Comparison of ENCODE assay signal across 12 cellular contexts in the genomic region with DNA sequence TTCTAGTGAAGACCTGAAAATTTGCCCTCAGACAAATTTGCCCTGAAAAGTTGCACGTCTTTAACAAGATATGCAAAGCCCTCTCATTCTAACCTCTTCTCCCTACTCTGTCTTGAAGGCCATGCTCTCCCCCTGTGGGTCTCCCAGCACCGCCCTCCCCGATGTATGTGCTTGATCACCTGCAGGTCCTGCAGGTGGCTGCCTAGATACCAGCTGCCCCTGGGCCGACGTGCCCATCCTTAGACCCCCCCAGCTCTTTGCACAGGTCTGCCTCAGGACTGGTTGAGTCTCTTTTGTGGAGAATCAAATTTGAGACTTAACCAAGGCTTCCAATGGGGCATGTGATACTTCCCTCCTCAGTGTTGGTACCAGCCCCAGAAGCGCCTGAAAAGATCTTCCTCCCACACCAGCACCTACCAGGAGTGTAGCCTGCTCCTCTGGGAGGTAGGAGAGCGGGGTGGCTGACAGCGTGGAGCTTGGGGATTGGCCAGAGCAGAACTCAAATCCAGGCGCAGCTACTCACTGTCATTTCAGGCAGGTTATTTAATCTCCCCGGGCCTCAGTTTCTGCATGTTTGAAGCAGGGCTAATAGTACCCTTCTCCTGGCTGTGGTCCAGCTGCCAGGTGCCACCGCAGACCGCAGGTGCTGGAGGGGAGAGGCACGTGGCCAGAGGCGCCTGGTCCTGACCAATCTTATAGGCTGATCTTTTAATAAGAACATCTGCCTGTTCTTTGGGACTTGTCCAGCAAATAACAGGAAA. TPM values are rescaled to one million over a fixed set of nuclear protein-coding genes. Genes with fewer than 3 reads are reported as not detected.
DNase-seq lines count a peak whose midpoint lies in the region; ATAC-seq and TF ChIP-seq lines count a peak whose summit lies in the region.
"Had no signal": no experiment of that assay in that cellular context is flagged by ENCODE, and none has a peak within 500 bp of the region (broad histone marks: within the 10 kb centered on the region; RNA-seq: fewer than 3 reads in every experiment).

No MANE protein-coding gene starts in this region.

- H4K20me1 ChIP-seq in OCI-LY7 (ENCODE audit: insufficient read depth, low read length) = no peaks in the 10 kb centered on the region

- H3K4me2 ChIP-seq in OCI-LY7 (ENCODE audit: low read length) = peak overlapping the region; percentile 63

- H3K27me3 ChIP-seq in lung (ENCODE audit: control insufficient read depth, insufficient read depth) = no peaks in the 10 kb centered on the region
- H3K27me3 ChIP-seq: dorsolateral prefrontal cortex had no signal

- H3K4me1 ChIP-seq in OCI-LY7 (ENCODE audit: insufficient read depth, low read length, poor library complexity, severe bottlenecking) (peaks cover 46% of the 10 kb centered on the region), lung (ENCODE audit: control insufficient read depth in 2 of 2, insufficient read depth in 2 of 2, low read length in 2 of 2) (no peaks in the 10 kb centered on the region)
- H3K4me1 ChIP-seq: psoas muscle had no signal

- H3K9me3 ChIP-seq in OCI-LY7 (ENCODE audit: low read length) (no peaks in the 10 kb centered on the region), lung (ENCODE audit: control insufficient read depth in 2 of 2, insufficient read depth in 1 of 2, low read length in 1 of 2) (no peaks in the 10 kb centered on the region)
- H3K9me3 ChIP-seq: psoas muscle had no signal

- H3K27ac ChIP-seq in OCI-LY7 (ENCODE audit: low read depth, low read length, poor library complexity, severe bottlenecking) (peak overlapping the region; percentile 75), lung (ENCODE audit: low read depth in 1 of 2, low read length in 1 of 2) (peak overlapping the region in 1 of 2 donors; percentile 71)
- H3K27ac ChIP-seq: psoas muscle had no signal

- H3K36me3 ChIP-seq in OCI-LY7 (ENCODE audit: insufficient read depth, low read length) (no peaks in the 10 kb centered on the region), lung (ENCODE audit: control insufficient read depth in 2 of 2, insufficient read depth in 2 of 2, low read length in 2 of 2) (peaks cover 0 to 6% of the 10 kb centered on the region in 2 donors)

- WGBS in lung, 2 donors = 75 to 82% methylated on average over 14 of the region's 14 CpGs

- TF ChIP-seq CTCF in OCI-LY7 (conservative IDR thresholded peaks at IDR 0.05; ENCODE audit: low read length) (no peak), lung (IDR thresholded peaks at IDR 0.05; ENCODE audit: control extremely low read depth, extremely low read depth) (no peak)

- DNase-seq in DMS153 (lab: John Stamatoyannopoulos, UW) (peak; percentile 77), NCI-H1436 treated with DMSO at 0.1 percent for 48 hours (lab: John Stamatoyannopoulos, UW) (peak; percentile 90), OCI-LY7 (ENCODE audit: low spot score) (peak; percentile 87), lung (ENCODE audit: low spot score) (peak; percentile 68), NCI-H226 (no peak), superior temporal gyrus (ENCODE audit: extremely low spot score) (no peak), OCI-M2 (lab: John Stamatoyannopoulos, UW; ENCODE audit: unreplicated experiment) (no peak)
- DNase-seq in stimulated activated CD4-positive, alpha-beta T cell treated with anti-CD3 and anti-CD28 coated beads, Interleukin-1b, Interleukin-23, amount 100 ng/mL, for 48 hours = no peak
- DNase-seq: GF-D8; psoas muscle; stimulated activated CD4-positive, alpha-beta T cell treated with anti-CD3 and anti-CD28 coated beads, Interleukin-4, amount 100 ng/mL, for 4 hours had no signal

- peak overlapping the region; percentile 1 for H3K4me3 ChIP-seq in OCI-LY7 (ENCODE audit: low read depth, low read length, poor library complexity, severe bottlenecking)
- no peak overlapping the region for H3K4me3 ChIP-seq in lung
- H3K4me3 ChIP-seq: psoas muscle had no signal

- no TSS peak for BruUV-seq in OCI-LY7 (replicated peaks; lab: Mats Ljungman, UMichigan)

- POLR2A ChIA-PET in OCI-LY7 (lab: Charles Lee) = interaction anchor here (0.6 to 3.4 kb wide), 25 partner anchors 10 to 593 kb away, joined by 3 to 17 read pairs (median 4); a partner anchor contains a TSS

- no peak for ATAC-seq in lung (ENCODE audit: insufficient read depth, low FRiP score)
- ATAC-seq: psoas muscle had no signal

- peaks cover 2% of the 10 kb centered on the region; the same call in 1 of the 2 replicates for H3K79me2 ChIP-seq in OCI-LY7 (ENCODE audit: insufficient read depth, low read depth, low read length)

- intact Hi-C loops in OCI-LY7 (cut with micrococcal nuclease; ENCODE audit: unreplicated experiment) = loop anchor here (1.0 to 10.0 kb wide), 4 partner anchors 70 to 356 kb away; a partner anchor contains a TSS

- H3K9me2 ChIP-seq in OCI-LY7 (ENCODE audit: insufficient read depth, low read length) = no peaks in the 10 kb centered on the region

- CTCF ChIA-PET in OCI-LY7 (lab: Charles Lee; ENCODE audit: unreplicated experiment) = interaction anchor here (0.7 to 2.0 kb wide), 7 partner anchors 12 to 110 kb away, joined by 3 to 8 read pairs (median 5); a partner anchor contains a TSS

- peak overlapping the region; percentile 81 for H2AFZ ChIP-seq in OCI-LY7 (ENCODE audit: low read length)

RNA-seq across cellular contexts. Expression of a gene that starts 4.5 kb away (rescaled TPM):
- 91.9 and 112 TPM in 2 replicates for total RNA-seq in OCI-LY7 (2014; rRNA removed; shearing (Covaris generic))
- total RNA-seq in OCI-LY7 (2022) (175 and 198 TPM in 2 replicates), lung (100 to 1,000 TPM in 1 of 2 donors, 10 to 100 TPM in 1; 47.8 to 105 TPM)
- polyA plus RNA-seq in lung = 10 to 100 TPM; 52.0 to 80.1 TPM

RNA-seq across cellular contexts. Expression of a gene that starts 12.5 kb away (rescaled TPM):
- 45.0 and 54.2 TPM in 2 replicates for total RNA-seq in OCI-LY7 (2014; rRNA removed; shearing (Covaris generic))
- total RNA-seq in OCI-LY7 (2022) = 60.4 and 62.9 TPM in 2 replicates
- 10 to 100 TPM; 12.7 to 32.9 TPM for total RNA-seq in lung
- polyA plus RNA-seq in lung = 10 to 100 TPM; 14.6 to 27.8 TPM

RNA-seq across cellular contexts. Expression of a gene that starts 30.9 kb away (rescaled TPM):
- total RNA-seq in OCI-LY7 (2014; rRNA removed; shearing (Covaris generic)) = 32.7 and 41.9 TPM in 2 replicates
- 21.6 and 25.9 TPM in 2 replicates for total RNA-seq in OCI-LY7 (2022)
- 10 to 100 TPM; 23.5 to 78.3 TPM for total RNA-seq in lung
- polyA plus RNA-seq in lung = 10 to 100 TPM; 22.9 to 32.4 TPM

RNA-seq across cellular contexts. Expression of a gene that starts 31.6 kb away (rescaled TPM):
- total RNA-seq in OCI-LY7 (2014; rRNA removed; shearing (Covaris generic)) = 34.6 and 38.7 TPM in 2 replicates
- total RNA-seq in OCI-LY7 (2022) (47.8 and 47.9 TPM in 2 replicates), lung (10 to 100 TPM; 14.5 to 18.7 TPM)
- polyA plus RNA-seq in lung = 10 to 100 TPM in 1 of 2 donors, 1 to 10 TPM in 1; 4.6 to 11.6 TPM

RNA-seq across cellular contexts. Expression of a gene that starts 54.1 kb away (rescaled TPM):
- 24.1 and 29.9 TPM in 2 replicates for total RNA-seq in OCI-LY7 (2014; rRNA removed; shearing (Covaris generic))
- total RNA-seq in OCI-LY7 (2022) = 117 and 123 TPM in 2 replicates
- total RNA-seq in lung = 100 to 1,000 TPM in 1 of 2 donors, 10 to 100 TPM in 1; 67.2 to 127 TPM
- polyA plus RNA-seq in lung = 100 to 1,000 TPM; 143 to 195 TPM

Comparison
In these comparisons a context has a peak if more than half of its experiments do, and no peak if none do; other contexts are left out.
1. DNase-seq: peak in DMS153 (single experiment), NCI-H1436 treated with DMSO at 0.1 percent for 48 hours (single experiment), OCI-LY7 (single experiment) and lung (single experiment); none in NCI-H226 (single experiment), stimulated activated CD4-positive, alpha-beta T cell treated with anti-CD3 and anti-CD28 coated beads, Interleukin-1b, Interleukin-23, amount 100 ng/mL, for 48 hours (single experiment), superior temporal gyrus (single experiment) and OCI-M2 (single experiment).